ENCODE assay signal across 8 cellular contexts in genomic region chr11:79437981-79438630, GRCh38. TPM values are rescaled to one million over a fixed set of nuclear protein-coding genes. Genes with fewer than 3 reads are reported as not detected.
DNase-seq lines count a peak whose midpoint lies in the region; ATAC-seq and TF ChIP-seq lines count a peak whose summit lies in the region.

No MANE protein-coding gene starts in this region.

- no peak for TF ChIP-seq CTCF in omental fat pad (IDR thresholded peaks at IDR 0.05)

- DNase-seq in G401 (ENCODE audit: low spot score) (peak; percentile 9), NCI-H748 treated with DMSO at 0.1 percent for 48 hours (lab: John Stamatoyannopoulos, UW) (peak; percentile 18), epithelial cell of prostate (ENCODE audit: low read depth, low spot score) (no peak), omental fat pad (ENCODE audit: low spot score) (no peak), RKO (ENCODE audit: low spot score) (no peak), NOMO-1 treated with dmso at 0.1 percent for 144 hours (lab: John Stamatoyannopoulos, UW; ENCODE audit: unreplicated experiment) (no peak)
- DNase-seq in activated naive CD4-positive, alpha-beta T cell (lab: John Stamatoyannopoulos, UW): no peak

- ATAC-seq in omental fat pad (ENCODE audit: low FRiP score): peak; percentile 45
- no peak for ATAC-seq in GM19035 (IDR thresholded peaks at IDR 0.05; ENCODE audit: unreplicated experiment)

- in situ Hi-C loops in G401 (cut with HindIII; ENCODE audit: low sequenced_read_pairs): no loop called here

- peak overlapping the region; percentile 89 for H3K27ac ChIP-seq in epithelial cell of prostate

RNA-seq across cellular contexts. Expression of gene TENM4, which starts 2.7 kb away (rescaled TPM):
- total RNA-seq in G401 (2014; rRNA removed; shearing (Covaris generic)): 18.6 and 18.7 TPM in 2 replicates
- 10 to 100 TPM in 1 of 4 donors, 1 to 10 TPM in 3; 2.3 to 18.9 (median 4.5) TPM for total RNA-seq in omental fat pad

Comparison
In these comparisons a context has a peak if more than half of its experiments do, and no peak if none do; other contexts are left out.
1. DNase-seq: peak in G401 (single experiment) and NCI-H748 treated with DMSO at 0.1 percent for 48 hours (single experiment); none in epithelial cell of prostate (single experiment), omental fat pad (single experiment), activated naive CD4-positive, alpha-beta T cell (0 of 4), RKO (single experiment) and NOMO-1 treated with dmso at 0.1 percent for 144 hours (single experiment).